In genomic region chr1:64934115-64934880, GRCh38 we compare ENCODE assay signal across 9 cellular contexts. TPM values are rescaled to one million over a fixed set of nuclear protein-coding genes. Genes with fewer than 3 reads are reported as not detected.
DNase-seq lines count a peak whose midpoint lies in the region; ATAC-seq and TF ChIP-seq lines count a peak whose summit lies in the region.
"Had no signal": no experiment of that assay in that cellular context is flagged by ENCODE, and none has a peak within 500 bp of the region (broad histone marks: within the 10 kb centered on the region; RNA-seq: fewer than 3 reads in every experiment).

No MANE protein-coding gene starts in this region.

- WGBS in stomach, 5 donors = 57 to 80% (median 79%) methylated on average over 9 of the region's 9 CpGs

- no peak overlapping the region for H3K4me3 ChIP-seq in HEK293 (ENCODE audit: low read depth, low read length)
- H3K4me3 ChIP-seq in stomach = no peak overlapping the region
- H3K4me3 ChIP-seq in BE2C (ENCODE audit: low read depth, low read length) = no peak overlapping the region

- H3K27ac ChIP-seq in HEK293 (ENCODE audit: extremely low read depth, low read depth, low read length) (no peak overlapping the region), stomach (peak overlapping the region in 4 of 5 donors; percentile 58 to 80 (median 72))

- H3K27me3 Mint-ChIP-seq in activated T-helper 17 cell treated with anti-CD3 and anti-CD28 coated beads, Interleukin-2, amount 50 U/mL, for 72 hours = no peaks in the 10 kb centered on the region

- POLR2A ChIA-PET in HEK293 (lab: Yijun Ruan, JAX) = no interaction called here

- H3K27ac Mint-ChIP-seq in activated T-helper 17 cell treated with anti-CD3 and anti-CD28 coated beads, Interleukin-2, amount 50 U/mL, for 72 hours = peak overlapping the region; percentile 64

- H3K27me3 ChIP-seq in stomach (no peaks in the 10 kb centered on the region), BE2C (no peaks in the 10 kb centered on the region)

- DNase-seq in left ventricle myocardium superior (no peak), stomach (no peak), BE2C (no peak), foreskin melanocyte (no peak), NCI-H1092 treated with DMSO at 0.1 percent for 48 hours (lab: John Stamatoyannopoulos, UW) (no peak), NCI-H1694 treated with DMSO at 0.1 percent for 48 hours (lab: John Stamatoyannopoulos, UW) (no peak)

- H3K4me1 Mint-ChIP-seq in activated T-helper 17 cell treated with anti-CD3 and anti-CD28 coated beads, Interleukin-2, amount 50 U/mL, for 72 hours = peaks cover 50% of the 10 kb centered on the region

- peak overlapping the region; percentile 31 for H3K4me3 Mint-ChIP-seq in activated T-helper 17 cell treated with anti-CD3 and anti-CD28 coated beads, Interleukin-2, amount 50 U/mL, for 72 hours
- H3K4me3 Mint-ChIP-seq: neural crest cell had no signal

- TF ChIP-seq CTCF in HEK293 (tag by site-specific recombination; IDR thresholded peaks at IDR 0.05) = no peak
- TF ChIP-seq CTCF in stomach (IDR thresholded peaks at IDR 0.05) = no peak
- TF ChIP-seq CTCF in BE2C (IDR thresholded peaks at IDR 0.05; ENCODE audit: low read depth, low read length) = no peak

- H3K4me1 ChIP-seq in HEK293 (ENCODE audit: control insufficient read depth, insufficient read depth, low read length) (no peaks in the 10 kb centered on the region), stomach (peaks cover 8 to 61% (median 48%) of the 10 kb centered on the region in 4 donors), BE2C (no peaks in the 10 kb centered on the region)

- H3K36me3 Mint-ChIP-seq in activated T-helper 17 cell treated with anti-CD3 and anti-CD28 coated beads, Interleukin-2, amount 50 U/mL, for 72 hours (ENCODE audit: low read depth) = no peaks in the 10 kb centered on the region

- no peaks in the 10 kb centered on the region for H3K36me3 ChIP-seq in HEK293 (ENCODE audit: control insufficient read depth in 2 of 2, insufficient read depth in 1 of 2, low read length in 2 of 2)
- H3K36me3 ChIP-seq in stomach = no peaks in the 10 kb centered on the region
- H3K36me3 ChIP-seq in BE2C = no peaks in the 10 kb centered on the region

- intact Hi-C loops in left ventricle myocardium superior (cut with micrococcal nuclease) = no loop called here
- intact Hi-C loops in stomach (cut with DNase I; ENCODE audit: low total_unique reads) = no loop called here

- TF ChIP-seq EP300 in stomach (IDR thresholded peaks at IDR 0.05) = no peak

- H3K9me3 ChIP-seq in HEK293 (ENCODE audit: control insufficient read depth, insufficient read depth, low read depth, low read length) = no peaks in the 10 kb centered on the region
- H3K9me3 ChIP-seq in stomach = no peaks in the 10 kb centered on the region
- no peaks in the 10 kb centered on the region for H3K9me3 ChIP-seq in BE2C

- ATAC-seq in activated T-helper 17 cell treated with anti-CD3 and anti-CD28 coated beads, Interleukin-2, amount 50 U/mL, for 72 hours (replicated peaks) = peak; percentile 45
- peak; percentile 69 for ATAC-seq in left ventricle myocardium superior

- no peak for TF ChIP-seq POLR2A in stomach (IDR thresholded peaks at IDR 0.05)

- CTCF ChIA-PET in HEK293 (lab: Yijun Ruan, JAX) = interaction anchor here (0.5 to 0.6 kb wide), 2 partner anchors 17 to 350 kb away, joined by 3 read pairs; no protein-coding TSS in a partner anchor

- H3K9me3 Mint-ChIP-seq in activated T-helper 17 cell treated with anti-CD3 and anti-CD28 coated beads, Interleukin-2, amount 50 U/mL, for 72 hours = peaks cover 4% of the 10 kb centered on the region
- H3K9me3 Mint-ChIP-seq: neural crest cell had no signal

TF ChIP-seq in HEK293, 187 proteins besides CTCF, POLR2A, EP300 and RAD21:
- TF ChIP-seq ZNF561 (tag by site-specific recombination; IDR thresholded peaks at IDR 0.05; ENCODE audit: borderline replicate concordance) (0 out of 2 replicates have a peak, but pooled peaks have one; percentile 37), ZNF2 (tag by site-specific recombination; IDR thresholded peaks at IDR 0.05) (no peak), ZNF398 (tag by site-specific recombination; IDR thresholded peaks at IDR 0.05) (no peak), ZNF600 (tag by site-specific recombination; IDR thresholded peaks at IDR 0.05) (0 out of 2 replicates have a peak, but pooled peaks have one; percentile 21), ZBTB17 (tag by site-specific recombination; IDR thresholded peaks at IDR 0.05) (peak; percentile 64; the same call in 1 of the 2 replicates), PRDM1 (tag by site-specific recombination; IDR thresholded peaks at IDR 0.05) (no peak), ZNF660 (tag by site-specific recombination; IDR thresholded peaks at IDR 0.05) (0 out of 2 replicates have a peak, but pooled peaks have one; percentile 42), ZXDB (tag by site-specific recombination; IDR thresholded peaks at IDR 0.05) (0 out of 2 replicates have a peak, but pooled peaks have one; percentile 14), ZSCAN30 (tag by site-specific recombination; IDR thresholded peaks at IDR 0.05) (no peak), ZNF10 (tag by site-specific recombination; IDR thresholded peaks at IDR 0.05) (peak; percentile 99), ZNF366 (tag by site-specific recombination; conservative IDR thresholded peaks at IDR 0.05) (0 out of 2 replicates have a peak, but pooled peaks have one; percentile 14), ZNF544 (tag by site-specific recombination; IDR thresholded peaks at IDR 0.05) (no peak), ZNF830 (tag by site-specific recombination; IDR thresholded peaks at IDR 0.05; ENCODE audit: low read depth) (no peak), ZNF670 (tag by site-specific recombination; IDR thresholded peaks at IDR 0.05; ENCODE audit: low read depth) (no peak), ZNF24 (tag by site-specific recombination; IDR thresholded peaks at IDR 0.05) (0 out of 2 replicates have a peak, but pooled peaks have one; percentile 46), ZNF692 (tag by site-specific recombination; IDR thresholded peaks at IDR 0.05) (peak; percentile 45; the same call in 1 of the 2 replicates)

RNA-seq across cellular contexts. Expression of gene JAK1, which starts 32.1 kb away (rescaled TPM):
- 100 to 1,000 TPM; 123 to 142 TPM for total RNA-seq in activated T-helper 17 cell treated with anti-CD3 and anti-CD28 coated beads, Interleukin-2, amount 50 U/mL, for 72 hours
- 95.7 TPM for total RNA-seq in left ventricle myocardium superior
- total RNA-seq in stomach = 100 to 1,000 TPM in 3 of 5 donors, 10 to 100 TPM in 2; 69.2 to 149 (median 106) TPM
- polyA plus RNA-seq in stomach = 10 to 100 TPM; 21.3 to 44.0 (median 28.3) TPM
- polyA plus RNA-seq in BE2C (2012; ENCODE audit: insufficient read depth, insufficient read length, low read depth) = 14.0 TPM
